Comparison of ENCODE assay signal across 26 cellular contexts in the genomic region with DNA sequence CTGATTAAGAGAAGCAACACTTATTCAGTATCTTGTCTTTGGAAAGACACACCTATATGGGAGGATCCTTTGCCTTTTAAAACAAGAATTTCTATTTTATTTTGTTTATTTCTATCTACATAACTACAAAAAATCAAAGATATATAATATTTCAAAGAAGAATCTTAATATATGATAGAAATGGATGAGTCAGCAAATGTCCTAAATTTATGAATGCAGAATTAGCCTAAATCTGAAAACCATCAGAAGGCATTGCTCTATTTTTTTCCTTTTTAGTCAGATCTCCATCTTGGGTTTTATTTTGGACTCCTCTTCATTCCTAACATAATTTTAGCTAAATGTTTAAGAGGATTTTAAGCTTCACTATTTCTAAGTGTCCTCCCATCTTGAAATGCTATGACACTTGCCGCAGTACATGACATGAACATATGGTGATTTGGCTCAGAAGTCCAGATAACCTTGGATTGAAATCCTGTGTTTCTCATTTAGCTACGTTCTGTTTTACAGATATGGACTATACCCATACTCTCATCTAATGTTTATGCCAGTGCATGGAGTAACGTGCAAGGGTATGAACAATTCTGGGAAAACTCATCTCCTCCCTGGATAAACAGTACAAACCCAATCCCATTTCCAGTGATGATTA.
DNase-seq lines count a peak whose midpoint lies in the region; ATAC-seq, FAIRE-seq and TF ChIP-seq lines count a peak whose summit lies in the region.
"Had no signal": no experiment of that assay in that cellular context is flagged by ENCODE, and none has a peak within 500 bp of the region (broad histone marks: within the 10 kb centered on the region; RNA-seq: fewer than 3 reads in every experiment).

No MANE protein-coding gene starts in this region.

- H3K4me3 Mint-ChIP-seq in activated CD4-positive, alpha-beta T cell treated with anti-CD3 and anti-CD28 coated beads for 36 hours, result no peak overlapping the region
- H3K4me3 Mint-ChIP-seq: CD14-positive monocyte; CD4-positive, alpha-beta memory T cell; CD4-positive, CD25-positive, alpha-beta regulatory T cell; CD8-positive, alpha-beta memory T cell had no signal

- TF ChIP-seq EP300 in A549 (IDR thresholded peaks at IDR 0.05), result no peak

- H2BK120ac ChIP-seq in IMR-90 (ENCODE audit: low read depth, low read length), result no peak overlapping the region

- no peak for FAIRE-seq in A549 (lab: Jason Lieb, UNC)
- FAIRE-seq: G401.6, GM12891 had no signal

- no peaks in the 10 kb centered on the region for H3K9me1 ChIP-seq in IMR-90 (ENCODE audit: insufficient read depth, low read length)

- H3K27ac ChIP-seq in A549, result no peak overlapping the region
- H3K27ac ChIP-seq in IMR-90 (ENCODE audit: insufficient read depth, low read length), result no peak overlapping the region
- H3K27ac ChIP-seq: 22Rv1, BLaER1 had no signal

- ATAC-seq in A549 (no peak), IMR-90 (ENCODE audit: low read depth) (no peak)
- no peak for ATAC-seq in activated CD4-positive, alpha-beta T cell treated with anti-CD3 and anti-CD28 coated beads for 36 hours

- no peak overlapping the region for H2AFZ ChIP-seq in IMR-90 (replicated peaks; ENCODE audit: low read length, poor library complexity)

- no peak for TF ChIP-seq CTCF in A549 (IDR thresholded peaks at IDR 0.05)
- no peak for TF ChIP-seq CTCF in IMR-90 (conservative IDR thresholded peaks at IDR 0.05; ENCODE audit: low read depth, low read length)

- no peak overlapping the region for H3K4ac ChIP-seq in IMR-90 (ENCODE audit: low read depth, low read length)

- H4K8ac ChIP-seq in IMR-90 (ENCODE audit: low read depth in 2 of 2, low read length in 2 of 2), result no peak overlapping the region

- H3K4me3 ChIP-seq in A549, result no peak overlapping the region
- no peak overlapping the region for H3K4me3 ChIP-seq in IMR-90 (ENCODE audit: insufficient read depth, low read depth, low read length)
- H3K4me3 ChIP-seq: BLaER1 had no signal

- no peaks in the 10 kb centered on the region for H3K36me3 Mint-ChIP-seq in activated CD4-positive, alpha-beta T cell treated with anti-CD3 and anti-CD28 coated beads for 36 hours (ENCODE audit: low read depth)
- H3K36me3 Mint-ChIP-seq: CD14-positive monocyte; CD4-positive, alpha-beta memory T cell; CD4-positive, CD25-positive, alpha-beta regulatory T cell; CD8-positive, alpha-beta memory T cell had no signal

- no peak overlapping the region for H4K91ac ChIP-seq in IMR-90 (ENCODE audit: insufficient read depth, low read depth, low read length)

- H4K20me1 ChIP-seq in IMR-90 (ENCODE audit: insufficient read depth, low read length), result no peaks in the 10 kb centered on the region
- H4K20me1 ChIP-seq: BLaER1 had no signal

- no peaks in the 10 kb centered on the region for H3K27me3 Mint-ChIP-seq in activated CD4-positive, alpha-beta T cell treated with anti-CD3 and anti-CD28 coated beads for 36 hours
- H3K27me3 Mint-ChIP-seq: CD4-positive, alpha-beta memory T cell; CD4-positive, CD25-positive, alpha-beta regulatory T cell; CD8-positive, alpha-beta memory T cell had no signal

- no peak for TF ChIP-seq POLR2A in A549 (IDR thresholded peaks at IDR 0.05; ENCODE audit: low read length)
- no peak for TF ChIP-seq POLR2A in IMR-90 (IDR thresholded peaks at IDR 0.05; ENCODE audit: low read depth, low read length)

- H3K4me2 ChIP-seq in A549, result no peak overlapping the region
- H3K4me2 ChIP-seq in IMR-90 (ENCODE audit: low read depth, low read length), result no peak overlapping the region
- H3K4me2 ChIP-seq: BLaER1 had no signal

- no TSS peak for BruUV-seq in IMR-90 (replicated peaks; lab: Mats Ljungman, UMichigan)

- H3K23ac ChIP-seq in IMR-90 (ENCODE audit: low read depth, low read length), result no peak overlapping the region

- H3K9me3 Mint-ChIP-seq in activated CD4-positive, alpha-beta T cell treated with anti-CD3 and anti-CD28 coated beads for 36 hours (ENCODE audit: low read depth), result no peaks in the 10 kb centered on the region

- no peak overlapping the region for H2BK15ac ChIP-seq in IMR-90 (ENCODE audit: low read depth, low read length)

- H3K9ac ChIP-seq in IMR-90 (ENCODE audit: low read depth, low read length), result no peak overlapping the region
- H3K9ac ChIP-seq: BLaER1 had no signal

- H3K27me3 ChIP-seq in IMR-90 (ENCODE audit: control insufficient read depth, insufficient read depth, low read length), result no peaks in the 10 kb centered on the region
- H3K27me3 ChIP-seq: BE2C, BLaER1 had no signal

- H3K56ac ChIP-seq in IMR-90 (ENCODE audit: extremely low read depth, insufficient read depth, low read length), result no peak overlapping the region

- H3K9me3 ChIP-seq in A549 (no peaks in the 10 kb centered on the region), IMR-90 (ENCODE audit: control insufficient read depth, insufficient read depth, low read length) (peaks cover 7% of the 10 kb centered on the region)
- H3K9me3 ChIP-seq: BE2C, BLaER1 had no signal

- no peaks in the 10 kb centered on the region for H3K79me1 ChIP-seq in IMR-90 (ENCODE audit: low read depth in 1 of 2, low read length in 2 of 2)

- CTCF ChIA-PET in A549 (lab: Yijun Ruan, JAX), result no interaction called here
- CTCF ChIA-PET in IMR-90 (lab: Yijun Ruan, JAX), result no interaction called here
- CTCF ChIA-PET in activated CD4-positive, alpha-beta T cell treated with anti-CD3 and anti-CD28 coated beads for 36 hours (lab: Charles Lee), result interaction anchor here (0.5 kb wide), 1 partner anchor 44 kb away, joined by 3 read pairs; no protein-coding TSS in a partner anchor

- no peak for TF ChIP-seq RAD21 in A549 (conservative IDR thresholded peaks at IDR 0.05 in 1 of 2, IDR thresholded peaks at IDR 0.05 in 1 of 2)
- no peak for TF ChIP-seq RAD21 in IMR-90 (IDR thresholded peaks at IDR 0.05; ENCODE audit: low read length)

- no peak overlapping the region for H3K27ac Mint-ChIP-seq in activated CD4-positive, alpha-beta T cell treated with anti-CD3 and anti-CD28 coated beads for 36 hours
- H3K27ac Mint-ChIP-seq: CD14-positive monocyte; CD4-positive, alpha-beta memory T cell; CD4-positive, CD25-positive, alpha-beta regulatory T cell; CD8-positive, alpha-beta memory T cell had no signal

- intact Hi-C loops in IMR-90 (cut with micrococcal nuclease), result no loop called here
- intact Hi-C loops in activated CD4-positive, alpha-beta T cell treated with anti-CD3 and anti-CD28 coated beads for 36 hours (cut with DNase I, micrococcal nuclease), result no loop called here

- H3K4me1 ChIP-seq in A549 (no peaks in the 10 kb centered on the region), IMR-90 (ENCODE audit: control insufficient read depth, insufficient read depth, low read length) (no peaks in the 10 kb centered on the region)
- H3K4me1 ChIP-seq: BE2C, BLaER1 had no signal

- DNase-seq in NCI-H82 (lab: John Stamatoyannopoulos, UW), result peak; percentile 4
- DNase-seq in NCI-H82 treated with DMSO at 0.1 percent for 48 hours (lab: John Stamatoyannopoulos, UW; ENCODE audit: unreplicated experiment), result no peak
- DNase-seq in A549 (ENCODE audit: low read depth in 1 of 2, low spot score in 1 of 2), result no peak
- DNase-seq in IMR-90, result no peak
- DNase-seq in cerebellar cortex (ENCODE audit: low spot score), result peak; percentile 63
- DNase-seq in iPS-NIHi7 (ENCODE audit: extremely low spot score), result no peak
- no peak for DNase-seq in NCI-H1930 (lab: John Stamatoyannopoulos, UW)
- DNase-seq in activated CD4-positive, alpha-beta T cell treated with anti-CD3 and anti-CD28 coated beads for 36 hours, result no peak
- DNase-seq: ACHN; BE2C; CD4-positive, alpha-beta memory T cell; CD4-positive, CD25-positive, alpha-beta regulatory T cell; CD8-positive, alpha-beta memory T cell; COR-L47; DMS 273 treated with DMSO at 0.1 percent for 48 hours; DMS153; DMS53; DMS79; DND-41; EL; GF-D8 had no signal

- H3K4me1 Mint-ChIP-seq in activated CD4-positive, alpha-beta T cell treated with anti-CD3 and anti-CD28 coated beads for 36 hours, result no peaks in the 10 kb centered on the region
- H3K4me1 Mint-ChIP-seq: CD14-positive monocyte; CD4-positive, alpha-beta memory T cell; CD4-positive, CD25-positive, alpha-beta regulatory T cell; CD8-positive, alpha-beta memory T cell had no signal

- H3K36me3 ChIP-seq in IMR-90 (ENCODE audit: control insufficient read depth, insufficient read depth, low read length), result no peaks in the 10 kb centered on the region
- H3K36me3 ChIP-seq: BE2C, BLaER1 had no signal

- H2BK20ac ChIP-seq in IMR-90 (ENCODE audit: low read depth, low read length), result no peak overlapping the region

- no peak overlapping the region for H2BK5ac ChIP-seq in IMR-90 (ENCODE audit: low read depth, low read length, poor library complexity, severe bottlenecking)

- in situ Hi-C loops in IMR-90 (cut with MboI; ENCODE audit: low sequenced_read_pairs), result no loop called here

- H4K5ac ChIP-seq in IMR-90 (ENCODE audit: low read depth, low read length), result no peak overlapping the region

- 7% methylated on average over 3 of the region's 3 CpGs for WGBS in A549 (ENCODE audit: missing lambda C conversion rate)
- WGBS in IMR-90 (ENCODE audit: extremely low coverage in 2 of 2, insufficient read length in 1 of 2), 2 experiments, result no CpG with 5 or more reads among the region's 3 CpGs

- no peak overlapping the region for H3K14ac ChIP-seq in IMR-90 (replicated peaks; ENCODE audit: low read depth, low read length)

- dilution Hi-C loops in IMR-90 (cut with HindIII; ENCODE audit: low sequenced_read_pairs, unreplicated experiment), result no loop called here

- H3K18ac ChIP-seq in IMR-90 (ENCODE audit: low read depth, low read length), result no peak overlapping the region

- no peak overlapping the region for H2AK5ac ChIP-seq in IMR-90 (ENCODE audit: low read depth, low read length)

- POLR2A ChIA-PET in A549 (lab: Yijun Ruan, JAX) (no interaction called here), IMR-90 (lab: Charles Lee; ENCODE audit: unreplicated experiment) (no interaction called here)
- POLR2A ChIA-PET in activated CD4-positive, alpha-beta T cell treated with anti-CD3 and anti-CD28 coated beads for 36 hours (lab: Charles Lee), result no interaction called here

- H2AK9ac ChIP-seq in IMR-90 (replicated peaks; ENCODE audit: low read depth, low read length, poor library complexity), result no peak overlapping the region

TF ChIP-seq in A549, 52 proteins besides CTCF, POLR2A, EP300 and RAD21:
- no peak for TF ChIP-seq NR3C1 (IDR thresholded peaks at IDR 0.05)
- TF ChIP-seq ZSCAN20 (CRISPR knock-in tag; IDR thresholded peaks at IDR 0.05), result no peak
- peak; percentile 83 for TF ChIP-seq MAFK (IDR thresholded peaks at IDR 0.05; ENCODE audit: partially characterized antibody)

TF ChIP-seq in IMR-90, 13 proteins besides CTCF, POLR2A, EP300 and RAD21:
- TF ChIP-seq, protein P1, sequence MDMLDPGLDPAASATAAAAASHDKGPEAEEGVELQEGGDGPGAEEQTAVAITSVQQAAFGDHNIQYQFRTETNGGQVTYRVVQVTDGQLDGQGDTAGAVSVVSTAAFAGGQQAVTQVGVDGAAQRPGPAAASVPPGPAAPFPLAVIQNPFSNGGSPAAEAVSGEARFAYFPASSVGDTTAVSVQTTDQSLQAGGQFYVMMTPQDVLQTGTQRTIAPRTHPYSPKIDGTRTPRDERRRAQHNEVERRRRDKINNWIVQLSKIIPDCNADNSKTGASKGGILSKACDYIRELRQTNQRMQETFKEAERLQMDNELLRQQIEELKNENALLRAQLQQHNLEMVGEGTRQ (IDR thresholded peaks at IDR 0.05; ENCODE audit: low read depth, low read length), result no peak
- peak; percentile 21; the same call in 1 of the 2 replicates for TF ChIP-seq NFE2L2 (IDR thresholded peaks at IDR 0.05; ENCODE audit: low read depth, low read length)
- peak; percentile 90 for TF ChIP-seq MAFK (IDR thresholded peaks at IDR 0.05; ENCODE audit: low read depth, low read length)

Comparison
In these comparisons a context has a peak if more than half of its experiments do, and no peak if none do; other contexts are left out.
1. DNase-seq: peak in NCI-H82 (single experiment) and cerebellar cortex (single experiment); none in NCI-H82 treated with DMSO at 0.1 percent for 48 hours (single experiment), A549 (0 of 2), IMR-90 (single experiment), iPS-NIHi7 (single experiment), NCI-H1930 (0 of 2) and activated CD4-positive, alpha-beta T cell treated with anti-CD3 and anti-CD28 coated beads for 36 hours (single experiment).